In genomic region chr9:16704489-16705111, GRCh38 we compare ENCODE assay signal across 10 cellular contexts.
DNase-seq lines count a peak whose midpoint lies in the region; ATAC-seq and TF ChIP-seq lines count a peak whose summit lies in the region.
"Had no signal": no experiment of that assay in that cellular context is flagged by ENCODE, and none has a peak within 500 bp of the region (broad histone marks: within the 10 kb centered on the region; RNA-seq: fewer than 3 reads in every experiment).

No MANE protein-coding gene starts in this region.

- TF ChIP-seq CTCF in omental fat pad (IDR thresholded peaks at IDR 0.05) = no peak

- peak overlapping the region; percentile 73 for H3K9ac ChIP-seq in SK-N-MC (ENCODE audit: insufficient read length)
- H3K9ac ChIP-seq: BLaER1 treated with 17β-estradiol and CSF1 and Interleukin-3, amounts not matched to agents 10 nM and 100 nM had no signal

- H3K4me3 ChIP-seq in SK-N-MC = peak overlapping the region; percentile 79
- H3K4me3 ChIP-seq: BLaER1 treated with 17β-estradiol and CSF1 and Interleukin-3, amounts not matched to agents 10 nM and 100 nM had no signal

- peak; percentile 78 for ATAC-seq in omental fat pad (ENCODE audit: low FRiP score)
- no peak for ATAC-seq in GM19455 (IDR thresholded peaks at IDR 0.05; ENCODE audit: unreplicated experiment)
- ATAC-seq in HG02973 (IDR thresholded peaks at IDR 0.05; ENCODE audit: unreplicated experiment) = no peak
- no peak for ATAC-seq in GM21515 (IDR thresholded peaks at IDR 0.05; ENCODE audit: unreplicated experiment)

- no peaks in the 10 kb centered on the region for H3K9me3 ChIP-seq in SK-N-MC (ENCODE audit: low read depth, low read length)
- H3K9me3 ChIP-seq: BLaER1 treated with 17β-estradiol and CSF1 and Interleukin-3, amounts not matched to agents 10 nM and 100 nM had no signal

- no peaks in the 10 kb centered on the region for H3K36me3 ChIP-seq in SK-N-MC (ENCODE audit: insufficient read depth, low read length)
- H3K36me3 ChIP-seq: BLaER1 treated with 17β-estradiol and CSF1 and Interleukin-3, amounts not matched to agents 10 nM and 100 nM had no signal

- DNase-seq in AG08396 (ENCODE audit: low spot score) (peak; percentile 33), SK-N-MC (ENCODE audit: low read depth, low spot score) (no peak), fibroblast of the conjunctiva (ENCODE audit: low read depth) (peak; percentile 72), omental fat pad (ENCODE audit: low spot score) (no peak), EL (no peak)
- DNase-seq: stimulated activated CD8-positive, alpha-beta memory T cell treated with anti-CD3 and anti-CD28 coated beads, Interleukin-4, amount 100 ng/mL, for 48 hours had no signal

- H3K27ac ChIP-seq in SK-N-MC = peak overlapping the region; percentile 97
- H3K27ac ChIP-seq: BLaER1 treated with 17β-estradiol and CSF1 and Interleukin-3, amounts not matched to agents 10 nM and 100 nM had no signal

Comparison
In these comparisons a context has a peak if more than half of its experiments do, and no peak if none do; other contexts are left out.
1. DNase-seq: peak in AG08396 (single experiment) and fibroblast of the conjunctiva (single experiment); none in SK-N-MC (single experiment), omental fat pad (single experiment) and EL (single experiment).